ENCODE assay signal across 10 cellular contexts in genomic region chr12:102769323-102769916, GRCh38.
DNase-seq lines count a peak whose midpoint lies in the region; ATAC-seq and TF ChIP-seq lines count a peak whose summit lies in the region.
"Had no signal": no experiment of that assay in that cellular context is flagged by ENCODE, and none has a peak within 500 bp of the region (broad histone marks: within the 10 kb centered on the region; RNA-seq: fewer than 3 reads in every experiment).

No MANE protein-coding gene starts in this region.

- no peak overlapping the region for H3K27ac Mint-ChIP-seq in naive B cell
- H3K27ac Mint-ChIP-seq: activated naive CD8-positive, alpha-beta T cell had no signal

- H3K36me3 Mint-ChIP-seq in naive B cell, result no peaks in the 10 kb centered on the region
- H3K36me3 Mint-ChIP-seq: activated naive CD8-positive, alpha-beta T cell had no signal

- peak; percentile 89 for TF ChIP-seq CTCF in VCaP (conservative IDR thresholded peaks at IDR 0.05)

- no peak overlapping the region for H3K4me3 Mint-ChIP-seq in naive B cell
- H3K4me3 Mint-ChIP-seq: activated naive CD8-positive, alpha-beta T cell had no signal

- H3K27ac ChIP-seq in VCaP, result no peak overlapping the region
- H3K27ac ChIP-seq: BLaER1 had no signal

- DNase-seq in NCI-H1436 (lab: John Stamatoyannopoulos, UW), result peak; percentile 32
- DNase-seq in NCI-H1436 treated with DMSO at 0.1 percent for 48 hours (lab: John Stamatoyannopoulos, UW), result no peak
- DNase-seq in HCEC 1CT, result peak; percentile 4
- DNase-seq in NCI-H2029 treated with DMSO at 0.1 percent for 48 hours (lab: John Stamatoyannopoulos, UW), result peak; percentile 41
- peak; percentile 37 for DNase-seq in naive B cell

- H3K9me3 Mint-ChIP-seq in naive B cell, result no peaks in the 10 kb centered on the region

- ATAC-seq in esophagus mucosa, result peak; percentile 68
- peak; percentile 65 to 72 for ATAC-seq in naive B cell (ENCODE audit: low read depth in 2 of 2)
- ATAC-seq in HG03108 (IDR thresholded peaks at IDR 0.05; ENCODE audit: unreplicated experiment), result no peak

- H3K4me1 Mint-ChIP-seq in naive B cell, result peaks cover 0 to 5% (median 0%) of the 10 kb centered on the region in 3 donors

- peaks cover 23 to 42% (median 25%) of the 10 kb centered on the region in 3 donors for H3K27me3 Mint-ChIP-seq in naive B cell
